16 cellular contexts compared by ENCODE assay signal in the genomic region with DNA sequence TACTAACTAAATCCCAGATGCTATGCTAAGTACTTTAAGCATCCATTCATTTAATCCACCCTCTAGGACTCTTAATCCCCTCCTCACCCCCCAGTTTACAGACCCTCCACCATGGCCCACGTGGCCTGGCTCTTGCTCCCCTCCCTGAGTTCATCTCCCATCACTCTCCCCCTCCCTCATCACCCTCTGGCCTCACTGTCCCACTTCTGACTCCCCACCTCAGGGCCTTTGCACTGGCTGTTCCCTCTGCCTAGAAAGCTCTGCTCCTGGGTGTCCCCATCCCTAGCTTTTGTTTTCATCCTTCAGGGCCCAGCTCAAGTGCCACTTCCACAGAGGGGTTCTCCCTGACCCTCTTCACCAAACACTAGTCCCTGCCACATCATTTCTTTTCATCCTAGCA.
"Had no signal": no experiment of that assay in that cellular context is flagged by ENCODE, and none has a peak within 500 bp of the region (broad histone marks: within the 10 kb centered on the region; RNA-seq: fewer than 3 reads in every experiment).

No MANE protein-coding gene starts in this region.

- H3K27ac ChIP-seq: gastrocnemius medialis, heart right ventricle, ovary, right lobe of liver, suprapubic skin had no signal

- ATAC-seq: gastrocnemius medialis, heart right ventricle, right lobe of liver had no signal

- H3K27ac Mint-ChIP-seq: activated B cell treated with CpG ODN at 0.5 μM for 24 hours; endodermal cell; T-helper 1 cell treated with Interleukin-12 subunit alpha and Interleukin-12 subunit beta and Interleukin-4 antibody, amounts not matched to agents 30 μg/mL and 1 μg/mL, for 36 hours; type B pancreatic cell had no signal

- H3K9me3 Mint-ChIP-seq: activated B cell treated with CpG ODN at 0.5 μM for 24 hours; endodermal cell; neural crest cell; T-helper 1 cell treated with Interleukin-12 subunit alpha and Interleukin-12 subunit beta and Interleukin-4 antibody, amounts not matched to agents 30 μg/mL and 1 μg/mL, for 36 hours; type B pancreatic cell had no signal

- H3K27me3 Mint-ChIP-seq: activated B cell treated with CpG ODN at 0.5 μM for 24 hours had no signal

- H3K4me3 Mint-ChIP-seq: activated B cell treated with CpG ODN at 0.5 μM for 24 hours; endodermal cell; neural crest cell; T-helper 1 cell treated with Interleukin-12 subunit alpha and Interleukin-12 subunit beta and Interleukin-4 antibody, amounts not matched to agents 30 μg/mL and 1 μg/mL, for 36 hours; type B pancreatic cell had no signal

- H3K4me3 ChIP-seq: gastrocnemius medialis, heart right ventricle, ovary, right lobe of liver, smooth muscle cell, suprapubic skin had no signal

- H3K9me3 ChIP-seq: gastrocnemius medialis, heart right ventricle, ovary, right lobe of liver, suprapubic skin had no signal

- H3K4me1 Mint-ChIP-seq: endodermal cell had no signal

- H3K36me3 ChIP-seq: gastrocnemius medialis, ovary, right lobe of liver, suprapubic skin had no signal

- DNase-seq: activated B cell treated with CpG ODN at 0.5 μM for 24 hours; activated CD4-positive, alpha-beta T cell treated with anti-CD3 and anti-CD28 coated beads, Interleukin-2, amount 50 U/mL, for 4 hours; activated CD8-positive, alpha-beta memory T cell treated with anti-CD3 and anti-CD28 coated beads, Interleukin-2, amount 50 U/mL, for 4 hours; endodermal cell; gastrocnemius medialis; heart right ventricle; ovary; right lobe of liver; stimulated activated CD4-positive, alpha-beta T cell treated with anti-CD3 and anti-CD28 coated beads, Interleukin-4, amount 100 ng/mL, for 4 hours; stimulated activated CD8-positive, alpha-beta memory T cell treated with anti-CD3 and anti-CD28 coated beads, Interleukin-4, amount 100 ng/mL, for 48 hours; stimulated activated naive CD4-positive, alpha-beta T cell treated with Interleukin-2 at 50 U/mL for 16 hours had no signal

- H3K27me3 ChIP-seq: heart right ventricle, ovary, right lobe of liver, suprapubic skin had no signal
